8 cellular contexts compared by ENCODE assay signal in genomic region chr19:47779524-47780214, GRCh38. TPM values are rescaled to one million over a fixed set of nuclear protein-coding genes. Genes with fewer than 3 reads are reported as not detected.
DNase-seq lines count a peak whose midpoint lies in the region; ATAC-seq and TF ChIP-seq lines count a peak whose summit lies in the region.

No MANE protein-coding gene starts in this region.

- H3K4me3 ChIP-seq in heart right ventricle: peak overlapping the region; percentile 78 to 100 (median 91)
- H3K4me3 ChIP-seq in rectal smooth muscle tissue (ENCODE audit: low read length): peak overlapping the region; percentile 69

- no peaks in the 10 kb centered on the region for H3K9me3 ChIP-seq in heart right ventricle

- H3K4me1 Mint-ChIP-seq in activated CD8-positive, alpha-beta T cell treated with anti-CD3 and anti-CD28 coated beads, Interleukin-2, amount 10 ng/mL, durations not matched to agents 7 days and 5 days (ENCODE audit: low read depth): peaks cover 30% of the 10 kb centered on the region

- no peaks in the 10 kb centered on the region for H3K27me3 ChIP-seq in heart right ventricle
- H3K27me3 ChIP-seq in rectal smooth muscle tissue (ENCODE audit: control insufficient read depth, insufficient read depth, low read length): no peaks in the 10 kb centered on the region

- H3K36me3 ChIP-seq in heart right ventricle (peaks cover 0 to 43% (median 20%) of the 10 kb centered on the region in 9 donors), rectal smooth muscle tissue (ENCODE audit: control insufficient read depth, insufficient read depth, low read length) (peaks cover 23% of the 10 kb centered on the region)

- DNase-seq in ELF-1 (ENCODE audit: low read depth, low spot score) (peak; percentile 66), heart right ventricle (peak; percentile 77 to 87), KG1 (lab: John Stamatoyannopoulos, UW) (no peak), epidermal melanocyte (ENCODE audit: insufficient read length, low spot score) (no peak)
- no peak for DNase-seq in activated CD8-positive, alpha-beta T cell treated with anti-CD3 and anti-CD28 coated beads, Interleukin-2, amount 10 ng/mL, durations not matched to agents 7 days and 5 days

- H3K36me3 Mint-ChIP-seq in activated CD8-positive, alpha-beta T cell treated with anti-CD3 and anti-CD28 coated beads, Interleukin-2, amount 10 ng/mL, durations not matched to agents 7 days and 5 days (ENCODE audit: low read depth): peaks cover 35% of the 10 kb centered on the region

- H3K4me3 Mint-ChIP-seq in activated CD8-positive, alpha-beta T cell treated with anti-CD3 and anti-CD28 coated beads, Interleukin-2, amount 10 ng/mL, durations not matched to agents 7 days and 5 days: peak overlapping the region; percentile 97

- peaks cover 10 to 59% (median 45%) of the 10 kb centered on the region in 9 donors for H3K4me1 ChIP-seq in heart right ventricle
- H3K4me1 ChIP-seq in rectal smooth muscle tissue (ENCODE audit: control insufficient read depth, insufficient read depth, low read length): peaks cover 13% of the 10 kb centered on the region

- CTCF ChIA-PET in activated CD8-positive, alpha-beta T cell treated with anti-CD3 and anti-CD28 coated beads, Interleukin-2, amount 10 ng/mL, durations not matched to agents 7 days and 5 days (lab: Charles Lee): interaction anchor here (1.5 to 2.0 kb wide), 3 partner anchors 8 to 67 kb away, joined by 4 to 9 read pairs (median 5); partner anchors contain the start of gene EHD2

- peak overlapping the region; percentile 82 for H3K27ac Mint-ChIP-seq in activated CD8-positive, alpha-beta T cell treated with anti-CD3 and anti-CD28 coated beads, Interleukin-2, amount 10 ng/mL, durations not matched to agents 7 days and 5 days

- no peaks in the 10 kb centered on the region for H3K9me3 Mint-ChIP-seq in activated CD8-positive, alpha-beta T cell treated with anti-CD3 and anti-CD28 coated beads, Interleukin-2, amount 10 ng/mL, durations not matched to agents 7 days and 5 days (ENCODE audit: insufficient read depth)

- no peak overlapping the region for H3K9ac ChIP-seq in rectal smooth muscle tissue (ENCODE audit: low read length)

- 29 to 33% methylated on average over 24 of the region's 24 CpGs for WGBS in heart right ventricle, 2 donors

- intact Hi-C loops in heart right ventricle (cut with DNase I): loop anchor here in 2 of 10 donors (5.0 kb wide), 2 partner anchors 32 to 67 kb away; partner anchors contain the start of genes EHD2 (in 1 of the 2) and NOP53 (in 1 of the 2)

- ATAC-seq in activated CD8-positive, alpha-beta T cell treated with anti-CD3 and anti-CD28 coated beads, Interleukin-2, amount 10 ng/mL, durations not matched to agents 7 days and 5 days: no peak
- peak; percentile 40 to 84 (median 76) for ATAC-seq in heart right ventricle
- no peak for ATAC-seq in HG02610 (IDR thresholded peaks at IDR 0.05; ENCODE audit: unreplicated experiment)
- no peak for ATAC-seq in HG03097 (IDR thresholded peaks at IDR 0.05; ENCODE audit: low FRiP score, unreplicated experiment)

- no peaks in the 10 kb centered on the region for H3K27me3 Mint-ChIP-seq in activated CD8-positive, alpha-beta T cell treated with anti-CD3 and anti-CD28 coated beads, Interleukin-2, amount 10 ng/mL, durations not matched to agents 7 days and 5 days (ENCODE audit: low read depth)

- POLR2A ChIA-PET in activated CD8-positive, alpha-beta T cell treated with anti-CD3 and anti-CD28 coated beads, Interleukin-2, amount 10 ng/mL, durations not matched to agents 7 days and 5 days (lab: Charles Lee): no interaction called here

- H3K27ac ChIP-seq in heart right ventricle (peak overlapping the region; percentile 98 to 100 (median 99)), rectal smooth muscle tissue (ENCODE audit: low read depth, low read length) (peak overlapping the region; percentile 99)

- no peak for TF ChIP-seq CTCF in heart right ventricle (IDR thresholded peaks at IDR 0.05)

RNA-seq across cellular contexts. Expression of gene SELENOW, which starts 1.2 kb away (rescaled TPM):
- total RNA-seq in activated CD8-positive, alpha-beta T cell treated with anti-CD3 and anti-CD28 coated beads, Interleukin-2, amount 10 ng/mL, durations not matched to agents 7 days and 5 days: 100 to 1,000 TPM; 132 to 140 TPM
- 1,000 to 10,000 TPM in 5 of 10 donors, 100 to 1,000 TPM in 5; 828 to 1,621 (median 1,009) TPM for total RNA-seq in heart right ventricle
- 1,000 to 10,000 TPM in 1 of 2 donors, 100 to 1,000 TPM in 1; 711 to 1,774 TPM for polyA plus RNA-seq in heart right ventricle

RNA-seq across cellular contexts. Expression of gene TPRX1, which starts 24.7 kb away (rescaled TPM):
- total RNA-seq in activated CD8-positive, alpha-beta T cell treated with anti-CD3 and anti-CD28 coated beads, Interleukin-2, amount 10 ng/mL, durations not matched to agents 7 days and 5 days: not detected
- total RNA-seq in heart right ventricle: not detected
- polyA plus RNA-seq in heart right ventricle: not detected

RNA-seq across cellular contexts. Expression of gene NOP53, which starts 34.3 kb away (rescaled TPM):
- 100 to 1,000 TPM; 244 to 272 TPM for total RNA-seq in activated CD8-positive, alpha-beta T cell treated with anti-CD3 and anti-CD28 coated beads, Interleukin-2, amount 10 ng/mL, durations not matched to agents 7 days and 5 days
- 100 to 1,000 TPM; 131 to 208 (median 177) TPM for total RNA-seq in heart right ventricle
- 100 to 1,000 TPM; 210 to 256 TPM for polyA plus RNA-seq in heart right ventricle

RNA-seq across cellular contexts. Expression of gene CRX, which starts 42.1 kb away (rescaled TPM):
- not detected for total RNA-seq in activated CD8-positive, alpha-beta T cell treated with anti-CD3 and anti-CD28 coated beads, Interleukin-2, amount 10 ng/mL, durations not matched to agents 7 days and 5 days
- total RNA-seq in heart right ventricle: not detected
- not detected for polyA plus RNA-seq in heart right ventricle

Comparison
In these comparisons a context has a peak if more than half of its experiments do, and no peak if none do; other contexts are left out.
1. DNase-seq: peak in ELF-1 (single experiment) and heart right ventricle (2 of 2); none in activated CD8-positive, alpha-beta T cell treated with anti-CD3 and anti-CD28 coated beads, Interleukin-2, amount 10 ng/mL, durations not matched to agents 7 days and 5 days (single experiment), KG1 (single experiment) and epidermal melanocyte (single experiment).
2. ATAC-seq: peak in heart right ventricle (8 of 8); none in activated CD8-positive, alpha-beta T cell treated with anti-CD3 and anti-CD28 coated beads, Interleukin-2, amount 10 ng/mL, durations not matched to agents 7 days and 5 days (single experiment), HG02610 (single experiment) and HG03097 (single experiment).
3. RNA of gene SELENOW, which starts 1.2 kb away (total RNA-seq): 828 to 1,621 TPM in heart right ventricle; 132 to 140 TPM in activated CD8-positive, alpha-beta T cell treated with anti-CD3 and anti-CD28 coated beads, Interleukin-2, amount 10 ng/mL, durations not matched to agents 7 days and 5 days; every median in the first group is over 4 times any median in the second.